In the genomic region with DNA sequence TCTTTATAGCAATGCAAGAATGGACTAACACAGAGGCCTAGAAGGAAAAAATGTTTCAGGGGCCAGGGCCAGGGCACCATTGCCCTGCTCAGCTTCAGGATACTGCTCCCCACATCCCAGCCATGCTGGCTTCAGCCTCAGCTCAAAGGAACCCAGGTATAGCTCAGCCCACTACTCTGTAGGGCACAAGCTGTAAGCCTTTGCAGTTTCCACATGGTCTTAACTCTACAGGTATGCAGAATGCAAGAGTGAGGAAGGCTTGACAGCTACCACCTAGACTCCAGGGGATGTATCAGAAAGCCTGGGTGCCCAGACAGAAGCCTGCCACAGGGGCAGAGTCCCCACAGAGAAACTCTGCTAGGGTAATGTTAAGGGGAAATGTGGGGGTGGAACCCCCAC, we compare ENCODE assay signal across 37 cellular contexts.
"Had no signal": no experiment of that assay in that cellular context is flagged by ENCODE, and none has a peak within 500 bp of the region (broad histone marks: within the 10 kb centered on the region; RNA-seq: fewer than 3 reads in every experiment).

No MANE protein-coding gene starts in this region.

- H3K4me1 ChIP-seq: Peyer's patch, SJSA1 had no signal

- H3K9ac ChIP-seq: SK-N-SH had no signal

- DNase-seq: activated CD4-positive, alpha-beta memory T cell treated with anti-CD3 and anti-CD28 coated beads, Interleukin-2, amount 10 ng/mL, durations not matched to agents 7 days and 5 days; activated CD4-positive, alpha-beta T cell treated with anti-CD3 and anti-CD28 coated beads for 1 hour; activated CD4-positive, alpha-beta T cell treated with anti-CD3 and anti-CD28 coated beads for 48 hours; activated CD4-positive, CD25-positive, alpha-beta regulatory T cell; activated CD8-positive, alpha-beta memory T cell treated with anti-CD3 and anti-CD28 coated beads for 24 hours; activated CD8-positive, alpha-beta memory T cell treated with anti-CD3 and anti-CD28 coated beads, Interleukin-2, amount 10 ng/mL, durations not matched to agents 7 days and 5 days; activated CD8-positive, alpha-beta memory T cell treated with anti-CD3 and anti-CD28 coated beads, Interleukin-2, amount 50 U/mL, for 48 hours; activated effector memory CD4-positive, alpha-beta T cell treated with Interleukin-2 at 50 U/mL for 16 hours; activated naive CD4-positive, alpha-beta T cell treated with anti-CD3 and anti-CD28 coated beads, Interleukin-2, amount 10 ng/mL, durations not matched to agents 7 days and 5 days; activated naive CD8-positive, alpha-beta T cell treated with anti-CD3 and anti-CD28 coated beads, Interleukin-2, amount 50 U/mL, for 24 hours; activated T-cell treated with anti-CD3 and anti-CD28 coated beads, Interleukin-2, amount 50 U/mL, for 48 hours; anterior cingulate cortex; central memory CD4-positive, alpha-beta T cell; Karpas-422; MG63; NCI-H1048; NCI-H1105 treated with DMSO at 0.1 percent for 48 hours; NCI-H1436; NCI-H1694; NCI-H1930; NCI-H2081 treated with DMSO at 0.1 percent for 48 hours; NCI-H345; NCI-H526; NCI-H748 treated with DMSO at 0.1 percent for 48 hours; NK-92 treated with Interleukin-12 subunit alpha and Interleukin-12 subunit beta, amount 100 ng/mL, for 24 hours; PC-3; Peyer's patch; RPMI8226; SHP77 treated with DMSO at 0.1 percent for 48 hours; SK-N-SH had no signal

- FAIRE-seq: bronchial epithelial cell, TTC549 had no signal

- H3K27me3 Mint-ChIP-seq: activated naive CD8-positive, alpha-beta T cell had no signal

- H3K36me3 ChIP-seq: MG63, Peyer's patch, SJSA1 had no signal

- H3K27ac Mint-ChIP-seq: activated CD4-positive, alpha-beta memory T cell treated with anti-CD3 and anti-CD28 coated beads, Interleukin-2, amount 10 ng/mL, durations not matched to agents 7 days and 5 days; activated CD8-positive, alpha-beta memory T cell treated with anti-CD3 and anti-CD28 coated beads, Interleukin-2, amount 10 ng/mL, durations not matched to agents 7 days and 5 days; activated naive CD4-positive, alpha-beta T cell treated with anti-CD3 and anti-CD28 coated beads, Interleukin-2, amount 10 ng/mL, durations not matched to agents 7 days and 5 days; activated naive CD8-positive, alpha-beta T cell; activated naive CD8-positive, alpha-beta T cell treated with anti-CD3 and anti-CD28 coated beads, Interleukin-2, amount 50 U/mL, for 24 hours; brain; T-helper 1 cell treated with Interleukin-12 subunit alpha and Interleukin-12 subunit beta and Interleukin-4 antibody, amounts not matched to agents 30 μg/mL and 1 μg/mL, for 36 hours; T-helper 2 cell treated with Interferon-gamma antibody and Interleukin-4, amounts not matched to agents 5 μg/mL and 100 μg/mL, for 36 hours had no signal

- H3K27ac ChIP-seq: Peyer's patch, SJSA1 had no signal

- ATAC-seq: activated CD8-positive, alpha-beta memory T cell treated with anti-CD3 and anti-CD28 coated beads, Interleukin-2, amount 10 ng/mL, durations not matched to agents 7 days and 5 days; activated naive CD8-positive, alpha-beta T cell treated with anti-CD3 and anti-CD28 coated beads, Interleukin-2, amount 50 U/mL, for 24 hours; PC-3 had no signal

- H3K9me3 ChIP-seq: Peyer's patch, SJSA1 had no signal

- H3K9me3 Mint-ChIP-seq: activated CD4-positive, alpha-beta memory T cell treated with anti-CD3 and anti-CD28 coated beads, Interleukin-2, amount 10 ng/mL, durations not matched to agents 7 days and 5 days; activated naive CD4-positive, alpha-beta T cell treated with anti-CD3 and anti-CD28 coated beads, Interleukin-2, amount 10 ng/mL, durations not matched to agents 7 days and 5 days; activated naive CD8-positive, alpha-beta T cell treated with anti-CD3 and anti-CD28 coated beads, Interleukin-2, amount 50 U/mL, for 24 hours; T-helper 1 cell treated with Interleukin-12 subunit alpha and Interleukin-12 subunit beta and Interleukin-4 antibody, amounts not matched to agents 30 μg/mL and 1 μg/mL, for 36 hours; T-helper 2 cell treated with Interferon-gamma antibody and Interleukin-4, amounts not matched to agents 5 μg/mL and 100 μg/mL, for 36 hours had no signal

- H3K4me1 Mint-ChIP-seq: activated CD4-positive, alpha-beta memory T cell treated with anti-CD3 and anti-CD28 coated beads, Interleukin-2, amount 10 ng/mL, durations not matched to agents 7 days and 5 days; activated CD8-positive, alpha-beta memory T cell treated with anti-CD3 and anti-CD28 coated beads, Interleukin-2, amount 10 ng/mL, durations not matched to agents 7 days and 5 days; activated naive CD4-positive, alpha-beta T cell treated with anti-CD3 and anti-CD28 coated beads, Interleukin-2, amount 10 ng/mL, durations not matched to agents 7 days and 5 days; activated naive CD8-positive, alpha-beta T cell treated with anti-CD3 and anti-CD28 coated beads, Interleukin-2, amount 50 U/mL, for 24 hours; brain had no signal

- H3K36me3 Mint-ChIP-seq: activated CD8-positive, alpha-beta memory T cell treated with anti-CD3 and anti-CD28 coated beads, Interleukin-2, amount 10 ng/mL, durations not matched to agents 7 days and 5 days; activated naive CD4-positive, alpha-beta T cell treated with anti-CD3 and anti-CD28 coated beads, Interleukin-2, amount 10 ng/mL, durations not matched to agents 7 days and 5 days; activated naive CD8-positive, alpha-beta T cell; brain had no signal

- H3K4me3 Mint-ChIP-seq: activated CD4-positive, alpha-beta memory T cell treated with anti-CD3 and anti-CD28 coated beads, Interleukin-2, amount 10 ng/mL, durations not matched to agents 7 days and 5 days; activated CD8-positive, alpha-beta memory T cell treated with anti-CD3 and anti-CD28 coated beads, Interleukin-2, amount 10 ng/mL, durations not matched to agents 7 days and 5 days; activated naive CD4-positive, alpha-beta T cell treated with anti-CD3 and anti-CD28 coated beads, Interleukin-2, amount 10 ng/mL, durations not matched to agents 7 days and 5 days; activated naive CD8-positive, alpha-beta T cell; activated naive CD8-positive, alpha-beta T cell treated with anti-CD3 and anti-CD28 coated beads, Interleukin-2, amount 50 U/mL, for 24 hours; brain; T-helper 1 cell treated with Interleukin-12 subunit alpha and Interleukin-12 subunit beta and Interleukin-4 antibody, amounts not matched to agents 30 μg/mL and 1 μg/mL, for 36 hours; T-helper 2 cell treated with Interferon-gamma antibody and Interleukin-4, amounts not matched to agents 5 μg/mL and 100 μg/mL, for 36 hours had no signal

- H3K27me3 ChIP-seq: MG63, Peyer's patch, SJSA1 had no signal

- H3K4me2 ChIP-seq: SK-N-SH had no signal

- H3K4me3 ChIP-seq: MG63, Peyer's patch, SJSA1 had no signal
